Comparison of ENCODE assay signal across 16 cellular contexts in genomic region chr3:46578973-46579755, GRCh38. TPM values are rescaled to one million over a fixed set of nuclear protein-coding genes. Genes with fewer than 3 reads are reported as not detected.
DNase-seq lines count a peak whose midpoint lies in the region; ATAC-seq, FAIRE-seq and TF ChIP-seq lines count a peak whose summit lies in the region.
"Had no signal": no experiment of that assay in that cellular context is flagged by ENCODE, and none has a peak within 500 bp of the region (broad histone marks: within the 10 kb centered on the region; RNA-seq: fewer than 3 reads in every experiment).

No MANE protein-coding gene starts in this region.

- BruUV-seq in A673 (replicated peaks; lab: Mats Ljungman, UMichigan): no TSS peak
- BruUV-seq in HepG2 (replicated peaks; lab: Mats Ljungman, UMichigan): TSS peak; percentile 74

- in situ Hi-C loops in HepG2 (cut with HindIII; ENCODE audit: extremely low pct_ligation_motif_present, low pct_unique_long_range_greater_than_20kb): no loop called here

- no peak for TF ChIP-seq POLR2A in HepG2 (IDR thresholded peaks at IDR 0.05; ENCODE audit: insufficient read depth in 1 of 2, low read depth in 2 of 2, low read length in 2 of 2)
- no peak for TF ChIP-seq POLR2A in GM12891 (IDR thresholded peaks at IDR 0.05; ENCODE audit: low read depth, low read length)

- CTCF ChIA-PET in A673 (lab: Charles Lee): no interaction called here
- CTCF ChIA-PET in HepG2 (lab: Yijun Ruan, JAX; ENCODE audit: low intra/inter-chr PET ratio, low total read pairs): no interaction called here

- no peak overlapping the region for H2AFZ ChIP-seq in HepG2 (ENCODE audit: low read length)

- H3K27ac ChIP-seq in A673 (ENCODE audit: low read depth, low read length, poor library complexity, severe bottlenecking) (no peak overlapping the region), HUES64 (ENCODE audit: low read depth, low read length) (peak overlapping the region; percentile 98; the same call in 1 of the 2 replicates), HepG2 (ENCODE audit: extremely low read length, insufficient read depth, low read length) (peak overlapping the region; percentile 73)

- H4K20me1 ChIP-seq in HepG2 (ENCODE audit: insufficient read depth, low read length): no peaks in the 10 kb centered on the region

- no peak for TF ChIP-seq RAD21 in HepG2 (CRISPR knock-in tag; IDR thresholded peaks at IDR 0.05)

- H3K4me2 ChIP-seq in HepG2 (ENCODE audit: low read depth, low read length): peak overlapping the region; percentile 44

- peak; percentile 6 for DNase-seq in A673 (ENCODE audit: low spot score)
- peak; percentile 55 for DNase-seq in SKM-1 treated with dmso at 0.1 percent for 144 hours (lab: John Stamatoyannopoulos, UW; ENCODE audit: unreplicated experiment)
- peak; percentile 93 for DNase-seq in HepG2 (ENCODE audit: low spot score)
- DNase-seq in activated CD8-positive, alpha-beta memory T cell treated with anti-CD3 and anti-CD28 coated beads, Interleukin-2, amount 50 U/mL, for 48 hours: no peak
- DNase-seq in SW 1271 (lab: John Stamatoyannopoulos, UW): no peak
- DNase-seq in GM12891 (ENCODE audit: insufficient read length, low spot score): no peak
- DNase-seq: activated CD8-positive, alpha-beta memory T cell treated with anti-CD3 and anti-CD28 coated beads, Interleukin-2, amount 10 ng/mL, durations not matched to agents 7 days and 5 days; activated naive CD8-positive, alpha-beta T cell treated with anti-CD3 and anti-CD28 coated beads, Interleukin-2, amount 10 ng/mL, durations not matched to agents 7 days and 5 days; cerebellar nuclear complex; hypothalamus; MG63; NCI-H510A; stimulated activated CD4-positive, alpha-beta T cell treated with anti-CD3 and anti-CD28 coated beads, Interleukin-2, amount 100 ng/mL, for 24 hours had no signal

- H3K36me3 ChIP-seq in A673 (ENCODE audit: insufficient read depth, low read length, poor library complexity, severe bottlenecking): no peaks in the 10 kb centered on the region
- peaks cover 53% of the 10 kb centered on the region for H3K36me3 ChIP-seq in HUES64 (ENCODE audit: insufficient read depth, low read length)
- no peaks in the 10 kb centered on the region for H3K36me3 ChIP-seq in HepG2 (replicated peaks in 1 of 2; ENCODE audit: control insufficient read depth in 1 of 2, insufficient read depth in 2 of 2, low read length in 2 of 2)
- H3K36me3 ChIP-seq: MG63 had no signal

- ATAC-seq in HepG2 (peak; percentile 77), HG03469 (IDR thresholded peaks at IDR 0.05; ENCODE audit: unreplicated experiment) (no peak)
- ATAC-seq: activated CD8-positive, alpha-beta memory T cell treated with anti-CD3 and anti-CD28 coated beads, Interleukin-2, amount 10 ng/mL, durations not matched to agents 7 days and 5 days had no signal

- no peaks in the 10 kb centered on the region for H3K4me1 ChIP-seq in A673 (ENCODE audit: insufficient read depth, low read length, poor library complexity, severe bottlenecking)
- peaks cover 29% of the 10 kb centered on the region for H3K4me1 ChIP-seq in HUES64 (ENCODE audit: insufficient read depth, low read length)
- peaks cover 78% of the 10 kb centered on the region for H3K4me1 ChIP-seq in HepG2 (ENCODE audit: insufficient read depth, low read length)

- H3K79me2 ChIP-seq in HepG2 (ENCODE audit: insufficient read depth, low read length): no peaks in the 10 kb centered on the region

- 9% methylated on average over 10 of the region's 10 CpGs for WGBS in HUES64
- WGBS in HepG2 (ENCODE audit: low lambda C conversion rate): 18% methylated on average over 10 of the region's 10 CpGs

- intact Hi-C loops in A673 (cut with micrococcal nuclease; ENCODE audit: unreplicated experiment): no loop called here
- intact Hi-C loops in HepG2 (cut with micrococcal nuclease; ENCODE audit: unreplicated experiment): no loop called here

- FAIRE-seq in HepG2 (lab: Jason Lieb, UNC): peak; percentile 77
- FAIRE-seq in GM12891 (lab: Jason Lieb, UNC): no peak

- TF ChIP-seq EP300 in HepG2 (IDR thresholded peaks at IDR 0.05; ENCODE audit: low read depth in 2 of 2, low read length in 2 of 2) (peak in 1 of 2 experiments; percentile 88; a peak in 2 of 4 replicates), HepG2 (CRISPR knock-in tag; IDR thresholded peaks at IDR 0.05; ENCODE audit: borderline replicate concordance) (peak; percentile 35; the same call in 1 of the 2 replicates)

- H3K9ac ChIP-seq in HUES64 (ENCODE audit: low read depth, low read length): peak overlapping the region; percentile 95
- H3K9ac ChIP-seq in HepG2 (ENCODE audit: insufficient read depth, low read depth, low read length): peak overlapping the region; percentile 23; the same call in 1 of the 2 replicates

- H3K4me3 ChIP-seq in A673 (ENCODE audit: low read depth, low read length, poor library complexity, severe bottlenecking) (no peak overlapping the region), HUES64 (ENCODE audit: low read length) (peak overlapping the region; percentile 94), HepG2 (replicated peaks in 1 of 3; ENCODE audit: insufficient read depth in 1 of 3, low read depth in 2 of 3, low read length in 3 of 3) (no peak overlapping the region; a peak in 1 of 6 replicates)
- H3K4me3 ChIP-seq: MG63 had no signal

- TF ChIP-seq CTCF in A673 (conservative IDR thresholded peaks at IDR 0.05; ENCODE audit: low read depth, low read length) (no peak), HepG2 (CRISPR knock-in tag; IDR thresholded peaks at IDR 0.05) (no peak)

- H3K9me3 ChIP-seq in A673 (ENCODE audit: low read depth, low read length, poor library complexity, severe bottlenecking) (no peaks in the 10 kb centered on the region), HUES64 (ENCODE audit: insufficient read depth, low read depth, low read length) (no peaks in the 10 kb centered on the region), HepG2 (ENCODE audit: low read length) (no peaks in the 10 kb centered on the region)
- H3K9me3 ChIP-seq: MG63 had no signal

- POLR2A ChIA-PET in A673 (lab: Charles Lee; ENCODE audit: low non-redundant PET) (no interaction called here), HepG2 (lab: Yijun Ruan, JAX) (interaction anchor here (0.9 kb wide), 1 partner anchor 13 kb away, joined by 3 read pairs; no protein-coding TSS in a partner anchor)

- H3K27me3 ChIP-seq in A673 (replicated peaks; ENCODE audit: insufficient read depth, low read depth, low read length, poor library complexity) (no peaks in the 10 kb centered on the region), HUES64 (ENCODE audit: insufficient read depth, low read length) (peaks cover 52% of the 10 kb centered on the region; the same call in 1 of the 2 replicates), HepG2 (ENCODE audit: control insufficient read depth in 1 of 2, insufficient read depth in 2 of 2, low read length in 2 of 2) (no peaks in the 10 kb centered on the region)
- H3K27me3 ChIP-seq: MG63 had no signal

RNA-seq across cellular contexts. Expression of gene LRRC2, which starts 13.1 kb away (rescaled TPM):
- total RNA-seq in A673 (2021): 0.24 and 0.28 TPM in 2 replicates
- 2.2 TPM for polyA plus RNA-seq in HUES64 (2013, experiment 1 of 2)
- polyA plus RNA-seq in HUES64 (2013, experiment 2 of 2): 1.4 TPM
- total RNA-seq in HepG2 (2016; rRNA removed; fragmentation: Illumina TruSeq; extraction: Trizol): 0.27 and 0.48 TPM in 2 replicates
- 0.10 TPM in 1 of 2 replicates, not detected in the other for total RNA-seq in HepG2 (2016; cell fraction: cytosol; rRNA removed; fragmentation: Illumina TruSeq; extraction: Trizol; ENCODE audit: low read depth)
- 0.32 and 0.37 TPM in 2 replicates for total RNA-seq in HepG2 (2016; cell fraction: insoluble cytoplasmic fraction; rRNA removed; fragmentation: Illumina TruSeq; extraction: Trizol)
- 0.22 and 0.48 TPM in 2 replicates for total RNA-seq in HepG2 (2016; cell fraction: membrane; rRNA removed; fragmentation: Illumina TruSeq; extraction: Trizol)
- 0.12 and 0.44 TPM in 2 replicates for total RNA-seq in HepG2 (2016; cell fraction: nucleus; rRNA removed; fragmentation: Illumina TruSeq; extraction: Trizol)
- polyA plus RNA-seq in HepG2 (2011; rRNA removed): 0.51 and 0.58 TPM in 2 replicates
- polyA plus RNA-seq in HepG2 (2011; cell fraction: cytosol; rRNA removed): 0.31 and 0.54 TPM in 2 replicates
- 0.16 and 0.64 TPM in 2 replicates for polyA plus RNA-seq in HepG2 (2011; cell fraction: nucleus; rRNA removed)
- 0.71 and 0.87 TPM in 2 replicates for polyA plus RNA-seq in HepG2 (2012)
- polyA plus RNA-seq in HepG2 (2016; cell fraction: cytosol; fragmentation: Illumina TruSeq; extraction: Trizol; ENCODE audit: low read depth): 0.11 and 0.24 TPM in 2 replicates
- 0.36 and 0.38 TPM in 2 replicates for polyA plus RNA-seq in HepG2 (2016; cell fraction: insoluble cytoplasmic fraction; fragmentation: Illumina TruSeq; extraction: Trizol; ENCODE audit: low read depth)
- 0.45 and 0.51 TPM in 2 replicates for polyA plus RNA-seq in HepG2 (2016; cell fraction: membrane; fragmentation: Illumina TruSeq; extraction: Trizol; ENCODE audit: low read depth)
- 0.20 and 0.27 TPM in 2 replicates for polyA plus RNA-seq in HepG2 (2016; cell fraction: nucleus; fragmentation: Illumina TruSeq; extraction: Trizol; ENCODE audit: insufficient read depth, low read depth)
- polyA minus RNA-seq in HepG2 (2011; rRNA and poly(A)+ RNA removed; ENCODE audit: low replicate concordance): 0.88 TPM in 1 of 2 replicates, not detected in the other
- polyA minus RNA-seq in HepG2 (2011; cell fraction: cytosol; rRNA and poly(A)+ RNA removed): 0.30 and 2.1 TPM in 2 replicates
- polyA minus RNA-seq in HepG2 (2011; cell fraction: nucleus; rRNA and poly(A)+ RNA removed): 1.3 and 1.7 TPM in 2 replicates
- polyA plus RNA-seq in GM12891 (2012; ENCODE audit: low read depth, missing spikeins): 0.01 TPM

RNA-seq across cellular contexts. Expression of gene FAM240A, which starts 33.2 kb away (rescaled TPM):
- total RNA-seq in A673 (2021): not detected in 2 replicates
- not detected for polyA plus RNA-seq in HUES64 (2013, experiment 1 of 2)
- polyA plus RNA-seq in HUES64 (2013, experiment 2 of 2): not detected
- total RNA-seq in HepG2 (2016; rRNA removed; fragmentation: Illumina TruSeq; extraction: Trizol): not detected in 2 replicates
- total RNA-seq in HepG2 (2016; cell fraction: cytosol; rRNA removed; fragmentation: Illumina TruSeq; extraction: Trizol; ENCODE audit: low read depth): not detected in 2 replicates
- total RNA-seq in HepG2 (2016; cell fraction: insoluble cytoplasmic fraction; rRNA removed; fragmentation: Illumina TruSeq; extraction: Trizol): not detected in 2 replicates
- not detected in 2 replicates for total RNA-seq in HepG2 (2016; cell fraction: membrane; rRNA removed; fragmentation: Illumina TruSeq; extraction: Trizol)
- total RNA-seq in HepG2 (2016; cell fraction: nucleus; rRNA removed; fragmentation: Illumina TruSeq; extraction: Trizol): not detected in 2 replicates
- not detected in 2 replicates for polyA plus RNA-seq in HepG2 (2011; rRNA removed)
- not detected in 2 replicates for polyA plus RNA-seq in HepG2 (2011; cell fraction: cytosol; rRNA removed)
- polyA plus RNA-seq in HepG2 (2011; cell fraction: nucleus; rRNA removed): not detected in 2 replicates
- not detected in 2 replicates for polyA plus RNA-seq in HepG2 (2012)
- polyA plus RNA-seq in HepG2 (2016; cell fraction: cytosol; fragmentation: Illumina TruSeq; extraction: Trizol; ENCODE audit: low read depth): not detected in 2 replicates
- not detected in 2 replicates for polyA plus RNA-seq in HepG2 (2016; cell fraction: insoluble cytoplasmic fraction; fragmentation: Illumina TruSeq; extraction: Trizol; ENCODE audit: low read depth)
- polyA plus RNA-seq in HepG2 (2016; cell fraction: membrane; fragmentation: Illumina TruSeq; extraction: Trizol; ENCODE audit: low read depth): not detected in 2 replicates
- not detected in 2 replicates for polyA plus RNA-seq in HepG2 (2016; cell fraction: nucleus; fragmentation: Illumina TruSeq; extraction: Trizol; ENCODE audit: insufficient read depth, low read depth)
- not detected in 2 replicates for polyA minus RNA-seq in HepG2 (2011; rRNA and poly(A)+ RNA removed; ENCODE audit: low replicate concordance)
- not detected in 2 replicates for polyA minus RNA-seq in HepG2 (2011; cell fraction: cytosol; rRNA and poly(A)+ RNA removed)
- polyA minus RNA-seq in HepG2 (2011; cell fraction: nucleus; rRNA and poly(A)+ RNA removed): not detected in 2 replicates
- not detected for polyA plus RNA-seq in GM12891 (2012; ENCODE audit: low read depth, missing spikeins)
- total RNA-seq: activated CD8-positive, alpha-beta memory T cell treated with anti-CD3 and anti-CD28 coated beads, Interleukin-2, amount 10 ng/mL, durations not matched to agents 7 days and 5 days; activated naive CD8-positive, alpha-beta T cell treated with anti-CD3 and anti-CD28 coated beads, Interleukin-2, amount 10 ng/mL, durations not matched to agents 7 days and 5 days; ureter had no signal

Comparison
In these comparisons a context has a peak if more than half of its experiments do, and no peak if none do; other contexts are left out.
1. DNase-seq: peak in A673 (single experiment), SKM-1 treated with dmso at 0.1 percent for 144 hours (single experiment) and HepG2 (single experiment); none in activated CD8-positive, alpha-beta memory T cell treated with anti-CD3 and anti-CD28 coated beads, Interleukin-2, amount 50 U/mL, for 48 hours (single experiment), SW 1271 (0 of 2) and GM12891 (single experiment).